Comparison of ENCODE assay signal across 21 cellular contexts in genomic region chr15:92050220-92050898, GRCh38.
DNase-seq lines count a peak whose midpoint lies in the region; ATAC-seq and TF ChIP-seq lines count a peak whose summit lies in the region.
"Had no signal": no experiment of that assay in that cellular context is flagged by ENCODE, and none has a peak within 500 bp of the region (broad histone marks: within the 10 kb centered on the region; RNA-seq: fewer than 3 reads in every experiment).

No MANE protein-coding gene starts in this region.

- H3K23ac ChIP-seq in H9 (ENCODE audit: insufficient read length, low read depth, low read length) = no peak overlapping the region

- no peak overlapping the region for H3K14ac ChIP-seq in H9 (ENCODE audit: insufficient read depth, low read length)

- ATAC-seq in CD4-positive, CD25-positive, alpha-beta regulatory T cell (ENCODE audit: low read depth in 2 of 2) = no peak
- no peak for ATAC-seq in activated CD8-positive, alpha-beta memory T cell treated with anti-CD3 and anti-CD28 coated beads, Interleukin-2, amount 10 ng/mL, durations not matched to agents 7 days and 5 days

- H2AFZ ChIP-seq in H9 (ENCODE audit: low read length) = no peak overlapping the region

- no peaks in the 10 kb centered on the region for H4K20me1 ChIP-seq in H9 (ENCODE audit: control insufficient read depth, insufficient read depth, insufficient read length)

- H3K23me2 ChIP-seq in H9 (ENCODE audit: insufficient read length, low read depth, low read length, poor library complexity, severe bottlenecking) = no peaks in the 10 kb centered on the region

- H3T11ph ChIP-seq in H9 (ENCODE audit: low read length) = no peak overlapping the region

- 55 to 57% methylated on average over 8 to 9 of the region's 9 CpGs for WGBS in esophagus squamous epithelium, 2 donors
- WGBS in prostate gland = 64% methylated on average over 9 of the region's 9 CpGs
- no CpG with 5 or more reads among the region's 9 CpGs for WGBS in H9 (ENCODE audit: extremely low coverage, insufficient read length, low lambda C conversion rate)

- no peak overlapping the region for H3K18ac ChIP-seq in H9 (ENCODE audit: insufficient read length, low read depth, low read length)

- H3K4me3 Mint-ChIP-seq in CD4-positive, CD25-positive, alpha-beta regulatory T cell = no peak overlapping the region
- H3K4me3 Mint-ChIP-seq in activated CD8-positive, alpha-beta memory T cell treated with anti-CD3 and anti-CD28 coated beads, Interleukin-2, amount 10 ng/mL, durations not matched to agents 7 days and 5 days = no peak overlapping the region
- H3K4me3 Mint-ChIP-seq in H9 = no peak overlapping the region
- H3K4me3 Mint-ChIP-seq: CD14-positive monocyte, HFFc6, IgD-negative memory B cell had no signal

- H4K91ac ChIP-seq in H9 (ENCODE audit: insufficient read length, low read depth, low read length) = no peak overlapping the region

- H3K4me1 Mint-ChIP-seq in CD4-positive, CD25-positive, alpha-beta regulatory T cell = peaks cover 5 to 40% (median 14%) of the 10 kb centered on the region in 4 donors
- H3K4me1 Mint-ChIP-seq in activated CD8-positive, alpha-beta memory T cell treated with anti-CD3 and anti-CD28 coated beads, Interleukin-2, amount 10 ng/mL, durations not matched to agents 7 days and 5 days = no peaks in the 10 kb centered on the region
- H3K4me1 Mint-ChIP-seq in H9 = 0 out of 4 replicates have a peak, but pooled peaks cover 0 to 2% of the 10 kb centered on the region in 2 experiments
- H3K4me1 Mint-ChIP-seq: IgD-negative memory B cell had no signal

- peak overlapping the region in 2 of 3 donors; percentile 27 to 39 for H3K27ac Mint-ChIP-seq in CD4-positive, CD25-positive, alpha-beta regulatory T cell
- H3K27ac Mint-ChIP-seq in activated CD8-positive, alpha-beta memory T cell treated with anti-CD3 and anti-CD28 coated beads, Interleukin-2, amount 10 ng/mL, durations not matched to agents 7 days and 5 days = no peak overlapping the region
- H3K27ac Mint-ChIP-seq in H9 = peak overlapping the region in 1 of 3 experiments; percentile 9; a peak in 1 of 7 replicates
- H3K27ac Mint-ChIP-seq: HFFc6, IgD-negative memory B cell had no signal

- no peaks in the 10 kb centered on the region for H3K4me1 ChIP-seq in CD4-positive, CD25-positive, alpha-beta regulatory T cell (ENCODE audit: control insufficient read depth, insufficient read depth, low read length, poor library complexity, severe bottlenecking)
- H3K4me1 ChIP-seq in esophagus squamous epithelium (peaks cover 10 to 28% (median 20%) of the 10 kb centered on the region in 3 donors), prostate gland (replicated peaks) (no peaks in the 10 kb centered on the region), H9 (ENCODE audit: insufficient read depth, low read length) (no peaks in the 10 kb centered on the region)
- H3K4me1 ChIP-seq: SJCRH30 had no signal

- DNase-seq in CD4-positive, CD25-positive, alpha-beta regulatory T cell = no peak
- DNase-seq in OCI-M1 (lab: John Stamatoyannopoulos, UW) (peak; percentile 29), esophagus squamous epithelium (lab: John Stamatoyannopoulos, UW) (no peak), prostate gland (ENCODE audit: low spot score) (peak; percentile 61), SW480 (ENCODE audit: low spot score) (no peak), SIG-M5 (lab: John Stamatoyannopoulos, UW) (no peak), H9 (no peak)
- DNase-seq in activated CD8-positive, alpha-beta memory T cell treated with anti-CD3 and anti-CD28 coated beads, Interleukin-2, amount 10 ng/mL, durations not matched to agents 7 days and 5 days = no peak
- DNase-seq: AML-193, DMS79 treated with DMSO at 0.1 percent for 48 hours, HFFc6, Kasumi-1, MG63, NCI-H1092 treated with DMSO at 0.1 percent for 48 hours, NCI-H146, NCI-H2029 treated with DMSO at 0.1 percent for 48 hours, NCI-H2171 treated with DMSO at 0.1 percent for 48 hours, NCI-H748 treated with DMSO at 0.1 percent for 48 hours, SJCRH30 had no signal

- H3K4me3 ChIP-seq in CD4-positive, CD25-positive, alpha-beta regulatory T cell (ENCODE audit: low read depth, low read length) = no peak overlapping the region
- H3K4me3 ChIP-seq in esophagus squamous epithelium (no peak overlapping the region), prostate gland (no peak overlapping the region)
- H3K4me3 ChIP-seq: MG63, SJCRH30 had no signal

- H3K9ac ChIP-seq in H9 (ENCODE audit: extremely low read depth, insufficient read length, low read length) = no peak overlapping the region

- H3K79me2 ChIP-seq in H9 (ENCODE audit: insufficient read depth, low read length) = no peaks in the 10 kb centered on the region

- no peak overlapping the region for H2BK12ac ChIP-seq in H9 (ENCODE audit: insufficient read length, low read depth, low read length)

- no peak overlapping the region for H3K4ac ChIP-seq in H9 (ENCODE audit: low read depth, low read length)

- no peaks in the 10 kb centered on the region for H3K27me3 Mint-ChIP-seq in CD4-positive, CD25-positive, alpha-beta regulatory T cell
- no peaks in the 10 kb centered on the region for H3K27me3 Mint-ChIP-seq in activated CD8-positive, alpha-beta memory T cell treated with anti-CD3 and anti-CD28 coated beads, Interleukin-2, amount 10 ng/mL, durations not matched to agents 7 days and 5 days
- H3K27me3 Mint-ChIP-seq in H9 (ENCODE audit: low read depth) = peaks cover 2% of the 10 kb centered on the region
- H3K27me3 Mint-ChIP-seq: IgD-negative memory B cell had no signal

- no peaks in the 10 kb centered on the region for H3K36me3 Mint-ChIP-seq in CD4-positive, CD25-positive, alpha-beta regulatory T cell
- H3K36me3 Mint-ChIP-seq in activated CD8-positive, alpha-beta memory T cell treated with anti-CD3 and anti-CD28 coated beads, Interleukin-2, amount 10 ng/mL, durations not matched to agents 7 days and 5 days = no peaks in the 10 kb centered on the region
- H3K36me3 Mint-ChIP-seq in H9 (ENCODE audit: insufficient read depth in 1 of 3, low read depth in 3 of 3) = no peaks in the 10 kb centered on the region
- H3K36me3 Mint-ChIP-seq: CD14-positive monocyte had no signal

- no peak overlapping the region for H4K8ac ChIP-seq in H9 (replicated peaks; ENCODE audit: insufficient read length, low read depth, low read length)

- no peak overlapping the region for H4K5ac ChIP-seq in H9 (ENCODE audit: insufficient read length, low read depth, low read length)

- H2BK20ac ChIP-seq in H9 (ENCODE audit: low read depth, low read length, poor library complexity, severe bottlenecking) = no peak overlapping the region

- H3K79me1 ChIP-seq in H9 (ENCODE audit: insufficient read depth, low read depth, low read length, poor library complexity, severe bottlenecking) = no peaks in the 10 kb centered on the region

- no peak overlapping the region for H2AK5ac ChIP-seq in H9 (ENCODE audit: insufficient read length, low read length)

- TF ChIP-seq CTCF in esophagus squamous epithelium (IDR thresholded peaks at IDR 0.05) (no peak), prostate gland (IDR thresholded peaks at IDR 0.05) (no peak), H9 (conservative IDR thresholded peaks at IDR 0.05) (no peak)

- no peak overlapping the region for H3K4me2 ChIP-seq in H9 (ENCODE audit: insufficient read depth, insufficient read length, low read length)

- H2BK5ac ChIP-seq in H9 (ENCODE audit: insufficient read length, low read length) = no peak overlapping the region

- CTCF ChIA-PET in activated CD8-positive, alpha-beta memory T cell treated with anti-CD3 and anti-CD28 coated beads, Interleukin-2, amount 10 ng/mL, durations not matched to agents 7 days and 5 days (lab: Charles Lee) = no interaction called here

- no peak overlapping the region for H3K56ac ChIP-seq in H9 (ENCODE audit: insufficient read length, low read depth, low read length)

- H2BK120ac ChIP-seq in H9 (ENCODE audit: low read depth, low read length, poor library complexity, severe bottlenecking) = no peak overlapping the region

- H3K27ac ChIP-seq in CD4-positive, CD25-positive, alpha-beta regulatory T cell (ENCODE audit: insufficient read depth, low read length, poor library complexity, severe bottlenecking) = no peak overlapping the region
- H3K27ac ChIP-seq in esophagus squamous epithelium (peak overlapping the region; percentile 31 to 55 (median 48)), prostate gland (no peak overlapping the region), H9 (ENCODE audit: insufficient read length, low read depth, low read length) (no peak overlapping the region)
- H3K27ac ChIP-seq: SJCRH30 had no signal

- H3K9me3 ChIP-seq in CD4-positive, CD25-positive, alpha-beta regulatory T cell (ENCODE audit: control insufficient read depth in 2 of 2, low read length in 2 of 2) = no peaks in the 10 kb centered on the region
- H3K9me3 ChIP-seq in esophagus squamous epithelium = no peaks in the 10 kb centered on the region
- no peaks in the 10 kb centered on the region for H3K9me3 ChIP-seq in prostate gland
- no peaks in the 10 kb centered on the region for H3K9me3 ChIP-seq in H9 (ENCODE audit: control insufficient read depth, low read depth, low read length)
- H3K9me3 ChIP-seq: MG63, SJCRH30 had no signal

- no peaks in the 10 kb centered on the region for H3K36me3 ChIP-seq in CD4-positive, CD25-positive, alpha-beta regulatory T cell (ENCODE audit: control insufficient read depth, insufficient read depth, low read length)
- H3K36me3 ChIP-seq in esophagus squamous epithelium (no peaks in the 10 kb centered on the region), prostate gland (no peaks in the 10 kb centered on the region)
- H3K36me3 ChIP-seq: MG63, SJCRH30 had no signal

- no peak for TF ChIP-seq POLR2A in esophagus squamous epithelium (IDR thresholded peaks at IDR 0.05)
- no peak for TF ChIP-seq POLR2A in prostate gland (IDR thresholded peaks at IDR 0.05)

- H3K9me3 Mint-ChIP-seq in CD4-positive, CD25-positive, alpha-beta regulatory T cell = no peaks in the 10 kb centered on the region
- no peaks in the 10 kb centered on the region for H3K9me3 Mint-ChIP-seq in activated CD8-positive, alpha-beta memory T cell treated with anti-CD3 and anti-CD28 coated beads, Interleukin-2, amount 10 ng/mL, durations not matched to agents 7 days and 5 days (ENCODE audit: low read depth)
- no peaks in the 10 kb centered on the region for H3K9me3 Mint-ChIP-seq in H9
- H3K9me3 Mint-ChIP-seq: CD14-positive monocyte, HFFc6 had no signal

- no peaks in the 10 kb centered on the region for H3K27me3 ChIP-seq in CD4-positive, CD25-positive, alpha-beta regulatory T cell (ENCODE audit: control insufficient read depth, insufficient read depth, low read length)
- H3K27me3 ChIP-seq in esophagus squamous epithelium = no peaks in the 10 kb centered on the region
- H3K27me3 ChIP-seq in prostate gland (replicated peaks; ENCODE audit: insufficient read depth) = no peaks in the 10 kb centered on the region
- no peaks in the 10 kb centered on the region for H3K27me3 ChIP-seq in H9 (ENCODE audit: insufficient read depth, low read length)
- H3K27me3 ChIP-seq: MG63, SJCRH30 had no signal

- H2BK15ac ChIP-seq in H9 (ENCODE audit: low read depth, low read length) = no peak overlapping the region

- intact Hi-C loops in esophagus squamous epithelium (cut with DNase I) (no loop called here), prostate gland (cut with DNase I) (no loop called here)

Comparison
In these comparisons a context has a peak if more than half of its experiments do, and no peak if none do; other contexts are left out.
1. DNase-seq: peak in OCI-M1 (single experiment) and prostate gland (single experiment); none in CD4-positive, CD25-positive, alpha-beta regulatory T cell (0 of 3), esophagus squamous epithelium (single experiment), SW480 (single experiment), activated CD8-positive, alpha-beta memory T cell treated with anti-CD3 and anti-CD28 coated beads, Interleukin-2, amount 10 ng/mL, durations not matched to agents 7 days and 5 days (single experiment), SIG-M5 (single experiment) and H9 (single experiment).
2. H3K27ac ChIP-seq: peak in esophagus squamous epithelium (4 of 4); none in CD4-positive, CD25-positive, alpha-beta regulatory T cell (single experiment), prostate gland (0 of 2) and H9 (single experiment).